Comparison of ENCODE assay signal across 36 cellular contexts in genomic region chr15:81473946-81474345, GRCh38.
"Had no signal": no experiment of that assay in that cellular context is flagged by ENCODE, and none has a peak within 500 bp of the region (broad histone marks: within the 10 kb centered on the region; RNA-seq: fewer than 3 reads in every experiment).

No MANE protein-coding gene starts in this region.

- H3K4me3 Mint-ChIP-seq: activated naive CD4-positive, alpha-beta T cell treated with anti-CD3 and anti-CD28 coated beads for 36 hours; activated naive CD4-positive, alpha-beta T cell treated with anti-CD3 and anti-CD28 coated beads, Interleukin-2, amount 10 ng/mL, durations not matched to agents 7 days and 5 days; activated naive CD4-positive, alpha-beta T cell treated with anti-CD3 and anti-CD28 coated beads, Interleukin-2, amount 50 U/mL, for 24 hours; activated naive CD8-positive, alpha-beta T cell; activated naive CD8-positive, alpha-beta T cell treated with anti-CD3 and anti-CD28 coated beads for 36 hours; activated naive CD8-positive, alpha-beta T cell treated with anti-CD3 and anti-CD28 coated beads, Interleukin-2, amount 10 ng/mL, durations not matched to agents 7 days and 5 days; activated naive CD8-positive, alpha-beta T cell treated with anti-CD3 and anti-CD28 coated beads, Interleukin-2, amount 50 U/mL, for 24 hours; activated T-cell treated with anti-CD3 and anti-CD28 coated beads, Interleukin-2, amount 50 U/mL, for 24 hours; activated T-cell treated with anti-CD3 and anti-CD28 coated beads, Interleukin-2, amount 50 U/mL, for 4 hours; activated T-cell treated with anti-CD3 and anti-CD28 coated beads, Interleukin-2, amount 50 U/mL, for 72 hours; activated T-helper 1 cell treated with anti-CD3 and anti-CD28 coated beads, Interleukin-12 subunit alpha, Interleukin-12 subunit beta, Interleukin-2, Interleukin-4 antibody, amounts not matched to agents 30 ng/mL and 10 ng/mL and 1 ng/mL, durations not matched to agents 14 hours and 24 hours and 36 hours; activated T-helper 17 cell treated with anti-CD3 and anti-CD28 coated beads, Interleukin-2, amount 50 U/mL, for 72 hours; brain; central memory CD8-positive, alpha-beta T cell had no signal

- H3K9me3 ChIP-seq: ascending aorta, body of pancreas, breast epithelium had no signal

- ATAC-seq: activated naive CD4-positive, alpha-beta T cell treated with anti-CD3 and anti-CD28 coated beads, Interleukin-2, amount 50 U/mL, for 72 hours; activated naive CD8-positive, alpha-beta T cell treated with anti-CD3 and anti-CD28 coated beads, Interleukin-2, amount 50 U/mL, for 24 hours; activated T-cell treated with anti-CD3 and anti-CD28 coated beads, Interleukin-2, amount 50 U/mL, for 4 hours; activated T-cell treated with anti-CD3 and anti-CD28 coated beads, Interleukin-2, amount 50 U/mL, for 72 hours; activated T-helper 17 cell treated with anti-CD3 and anti-CD28 coated beads, Interleukin-2, amount 50 U/mL, for 72 hours; body of pancreas had no signal

- H3K27me3 Mint-ChIP-seq: activated naive CD8-positive, alpha-beta T cell treated with anti-CD3 and anti-CD28 coated beads for 36 hours; activated naive CD8-positive, alpha-beta T cell treated with anti-CD3 and anti-CD28 coated beads, Interleukin-2, amount 50 U/mL, for 24 hours; brain had no signal

- H3K4me3 ChIP-seq: adrenal gland, ascending aorta, body of pancreas, breast epithelium, cardiac muscle cell had no signal

- H3K36me3 ChIP-seq: adrenal gland, ascending aorta, brain microvascular endothelial cell, breast epithelium, cardiac muscle cell had no signal

- DNase-seq: activated effector memory CD4-positive, alpha-beta T cell treated with anti-CD3 and anti-CD28 coated beads, Interleukin-2, amount 50 U/mL, for 16 hours; activated effector memory CD4-positive, alpha-beta T cell treated with Interleukin-2 at 50 U/mL for 16 hours; activated gamma-delta T cell; activated gamma-delta T cell treated with Interleukin-2 at 50 U/mL for 16 hours; activated naive CD4-positive, alpha-beta T cell; activated naive CD4-positive, alpha-beta T cell treated with anti-CD3 and anti-CD28 coated beads for 36 hours; activated naive CD4-positive, alpha-beta T cell treated with anti-CD3 and anti-CD28 coated beads, Interleukin-2, amount 10 ng/mL, durations not matched to agents 7 days and 5 days; activated naive CD4-positive, alpha-beta T cell treated with anti-CD3 and anti-CD28 coated beads, Interleukin-2, amount 50 U/mL, for 16 hours; activated naive CD4-positive, alpha-beta T cell treated with Interleukin-2 at 50 U/mL for 16 hours; activated naive CD8-positive, alpha-beta T cell treated with anti-CD3 and anti-CD28 coated beads for 36 hours; activated naive CD8-positive, alpha-beta T cell treated with anti-CD3 and anti-CD28 coated beads, Interleukin-2, amount 10 ng/mL, durations not matched to agents 7 days and 5 days; activated naive CD8-positive, alpha-beta T cell treated with anti-CD3 and anti-CD28 coated beads, Interleukin-2, amount 50 U/mL, for 24 hours; activated T-cell treated with anti-CD3 and anti-CD28 coated beads, Interleukin-2, amount 50 U/mL, for 24 hours; activated T-cell treated with anti-CD3 and anti-CD28 coated beads, Interleukin-2, amount 50 U/mL, for 4 hours; activated T-cell treated with anti-CD3 and anti-CD28 coated beads, Interleukin-2, amount 50 U/mL, for 48 hours; activated T-cell treated with anti-CD3 and anti-CD28 coated beads, Interleukin-2, amount 50 U/mL, for 72 hours; adrenal gland; amniotic stem cell; aorta; body of pancreas; brain microvascular endothelial cell; central memory CD4-positive, alpha-beta T cell; cerebellar nuclear complex had no signal

- H3K4me1 ChIP-seq: adrenal gland, ascending aorta, body of pancreas, breast epithelium had no signal

- H3K36me3 Mint-ChIP-seq: activated naive CD4-positive, alpha-beta T cell treated with anti-CD3 and anti-CD28 coated beads, Interleukin-2, amount 10 ng/mL, durations not matched to agents 7 days and 5 days; activated naive CD4-positive, alpha-beta T cell treated with anti-CD3 and anti-CD28 coated beads, Interleukin-2, amount 50 U/mL, for 24 hours; activated naive CD4-positive, alpha-beta T cell treated with anti-CD3 and anti-CD28 coated beads, Interleukin-2, amount 50 U/mL, for 72 hours; activated naive CD8-positive, alpha-beta T cell; activated naive CD8-positive, alpha-beta T cell treated with anti-CD3 and anti-CD28 coated beads for 36 hours; activated naive CD8-positive, alpha-beta T cell treated with anti-CD3 and anti-CD28 coated beads, Interleukin-2, amount 10 ng/mL, durations not matched to agents 7 days and 5 days; brain had no signal

- H3K9me3 Mint-ChIP-seq: activated naive CD4-positive, alpha-beta T cell treated with anti-CD3 and anti-CD28 coated beads for 36 hours; activated naive CD4-positive, alpha-beta T cell treated with anti-CD3 and anti-CD28 coated beads, Interleukin-2, amount 10 ng/mL, durations not matched to agents 7 days and 5 days; activated naive CD4-positive, alpha-beta T cell treated with anti-CD3 and anti-CD28 coated beads, Interleukin-2, amount 50 U/mL, for 24 hours; activated naive CD4-positive, alpha-beta T cell treated with anti-CD3 and anti-CD28 coated beads, Interleukin-2, amount 50 U/mL, for 72 hours; activated naive CD8-positive, alpha-beta T cell treated with anti-CD3 and anti-CD28 coated beads for 36 hours; activated naive CD8-positive, alpha-beta T cell treated with anti-CD3 and anti-CD28 coated beads, Interleukin-2, amount 10 ng/mL, durations not matched to agents 7 days and 5 days; activated naive CD8-positive, alpha-beta T cell treated with anti-CD3 and anti-CD28 coated beads, Interleukin-2, amount 50 U/mL, for 24 hours; activated T-cell treated with anti-CD3 and anti-CD28 coated beads, Interleukin-2, amount 50 U/mL, for 24 hours; activated T-cell treated with anti-CD3 and anti-CD28 coated beads, Interleukin-2, amount 50 U/mL, for 4 hours; activated T-cell treated with anti-CD3 and anti-CD28 coated beads, Interleukin-2, amount 50 U/mL, for 72 hours; activated T-helper 1 cell treated with anti-CD3 and anti-CD28 coated beads, Interleukin-12 subunit alpha, Interleukin-12 subunit beta, Interleukin-2, Interleukin-4 antibody, amounts not matched to agents 30 ng/mL and 10 ng/mL and 1 ng/mL, durations not matched to agents 14 hours and 24 hours and 36 hours; activated T-helper 17 cell treated with anti-CD3 and anti-CD28 coated beads, Interleukin-2, amount 50 U/mL, for 72 hours; activated T-helper 2 cell treated with anti-CD3 and anti-CD28 coated beads, Interferon-gamma antibody, Interleukin-2, Interleukin-4, amounts not matched to agents 10 μg/mL and 5 μg/mL and 100 μg/mL, durations not matched to agents 14 hours and 24 hours and 36 hours; brain; central memory CD8-positive, alpha-beta T cell had no signal

- FAIRE-seq: astrocyte, bronchial epithelial cell had no signal

- H3K4me1 Mint-ChIP-seq: activated naive CD4-positive, alpha-beta T cell treated with anti-CD3 and anti-CD28 coated beads, Interleukin-2, amount 10 ng/mL, durations not matched to agents 7 days and 5 days; activated naive CD4-positive, alpha-beta T cell treated with anti-CD3 and anti-CD28 coated beads, Interleukin-2, amount 50 U/mL, for 24 hours; activated naive CD8-positive, alpha-beta T cell treated with anti-CD3 and anti-CD28 coated beads for 36 hours; activated naive CD8-positive, alpha-beta T cell treated with anti-CD3 and anti-CD28 coated beads, Interleukin-2, amount 10 ng/mL, durations not matched to agents 7 days and 5 days; activated naive CD8-positive, alpha-beta T cell treated with anti-CD3 and anti-CD28 coated beads, Interleukin-2, amount 50 U/mL, for 24 hours; activated T-helper 17 cell treated with anti-CD3 and anti-CD28 coated beads, Interleukin-2, amount 50 U/mL, for 72 hours; central memory CD8-positive, alpha-beta T cell had no signal

- H3K27me3 ChIP-seq: ascending aorta, body of pancreas, brain microvascular endothelial cell, breast epithelium, cardiac muscle cell had no signal

- H3K27ac ChIP-seq: adrenal gland, ascending aorta, body of pancreas, brain microvascular endothelial cell, breast epithelium, cardiac muscle cell had no signal

- H3K27ac Mint-ChIP-seq: activated naive CD4-positive, alpha-beta T cell treated with anti-CD3 and anti-CD28 coated beads for 36 hours; activated naive CD4-positive, alpha-beta T cell treated with anti-CD3 and anti-CD28 coated beads, Interleukin-2, amount 10 ng/mL, durations not matched to agents 7 days and 5 days; activated naive CD4-positive, alpha-beta T cell treated with anti-CD3 and anti-CD28 coated beads, Interleukin-2, amount 50 U/mL, for 24 hours; activated naive CD4-positive, alpha-beta T cell treated with anti-CD3 and anti-CD28 coated beads, Interleukin-2, amount 50 U/mL, for 72 hours; activated naive CD8-positive, alpha-beta T cell; activated naive CD8-positive, alpha-beta T cell treated with anti-CD3 and anti-CD28 coated beads for 36 hours; activated naive CD8-positive, alpha-beta T cell treated with anti-CD3 and anti-CD28 coated beads, Interleukin-2, amount 10 ng/mL, durations not matched to agents 7 days and 5 days; activated naive CD8-positive, alpha-beta T cell treated with anti-CD3 and anti-CD28 coated beads, Interleukin-2, amount 50 U/mL, for 24 hours; activated T-cell treated with anti-CD3 and anti-CD28 coated beads, Interleukin-2, amount 50 U/mL, for 24 hours; activated T-cell treated with anti-CD3 and anti-CD28 coated beads, Interleukin-2, amount 50 U/mL, for 72 hours; activated T-helper 1 cell treated with anti-CD3 and anti-CD28 coated beads, Interleukin-12 subunit alpha, Interleukin-12 subunit beta, Interleukin-2, Interleukin-4 antibody, amounts not matched to agents 30 ng/mL and 10 ng/mL and 1 ng/mL, durations not matched to agents 14 hours and 24 hours and 36 hours; activated T-helper 17 cell treated with anti-CD3 and anti-CD28 coated beads, Interleukin-2, amount 50 U/mL, for 72 hours; activated T-helper 2 cell treated with anti-CD3 and anti-CD28 coated beads, Interferon-gamma antibody, Interleukin-2, Interleukin-4, amounts not matched to agents 10 μg/mL and 5 μg/mL and 100 μg/mL, durations not matched to agents 14 hours and 24 hours and 36 hours had no signal
